10 cellular contexts compared by ENCODE assay signal in genomic region chr3:42051384-42052131, GRCh38. TPM values are rescaled to one million over a fixed set of nuclear protein-coding genes. Genes with fewer than 3 reads are reported as not detected.
DNase-seq lines count a peak whose midpoint lies in the region; ATAC-seq and TF ChIP-seq lines count a peak whose summit lies in the region.
"Had no signal": no experiment of that assay in that cellular context is flagged by ENCODE, and none has a peak within 500 bp of the region (broad histone marks: within the 10 kb centered on the region; RNA-seq: fewer than 3 reads in every experiment).

No MANE protein-coding gene starts in this region.

- no peaks in the 10 kb centered on the region for H3K27me3 ChIP-seq in HAP-1 (ENCODE audit: low read depth)

- CTCF ChIA-PET in activated naive CD4-positive, alpha-beta T cell treated with anti-CD3 and anti-CD28 coated beads, Interleukin-2, amount 10 ng/mL, durations not matched to agents 7 days and 5 days (lab: Charles Lee): no interaction called here

- H3K4me1 ChIP-seq in HAP-1: peaks cover 40% of the 10 kb centered on the region

- peak; percentile 47 for ATAC-seq in GM18502 (IDR thresholded peaks at IDR 0.05; ENCODE audit: poor library complexity, unreplicated experiment)
- ATAC-seq in HG02870 (IDR thresholded peaks at IDR 0.05; ENCODE audit: unreplicated experiment): peak; percentile 29

- DNase-seq in coronary artery (ENCODE audit: low spot score): no peak
- no peak for DNase-seq in neural crest cell (ENCODE audit: low read depth, low spot score)
- no peak for DNase-seq in SHP77 treated with DMSO at 0.1 percent for 48 hours (lab: John Stamatoyannopoulos, UW)
- no peak for DNase-seq in NCI-H526 (lab: John Stamatoyannopoulos, UW)
- DNase-seq in activated naive CD4-positive, alpha-beta T cell treated with anti-CD3 and anti-CD28 coated beads, Interleukin-2, amount 10 ng/mL, durations not matched to agents 7 days and 5 days: no peak
- DNase-seq in HAP-1 (ENCODE audit: low spot score in 2 of 2): no peak
- DNase-seq: effector CD4-positive, alpha-beta T cell; NCI-H1694 treated with DMSO at 0.1 percent for 48 hours had no signal

- H3K27me3 Mint-ChIP-seq in neural crest cell (ENCODE audit: low read depth): no peaks in the 10 kb centered on the region
- H3K27me3 Mint-ChIP-seq in activated naive CD4-positive, alpha-beta T cell treated with anti-CD3 and anti-CD28 coated beads, Interleukin-2, amount 10 ng/mL, durations not matched to agents 7 days and 5 days: no peaks in the 10 kb centered on the region

- H3K4me3 Mint-ChIP-seq in neural crest cell: peak overlapping the region; percentile 75
- no peak overlapping the region for H3K4me3 Mint-ChIP-seq in activated naive CD4-positive, alpha-beta T cell treated with anti-CD3 and anti-CD28 coated beads, Interleukin-2, amount 10 ng/mL, durations not matched to agents 7 days and 5 days

- H3K36me3 Mint-ChIP-seq in neural crest cell (ENCODE audit: low read depth): no peaks in the 10 kb centered on the region
- H3K36me3 Mint-ChIP-seq in activated naive CD4-positive, alpha-beta T cell treated with anti-CD3 and anti-CD28 coated beads, Interleukin-2, amount 10 ng/mL, durations not matched to agents 7 days and 5 days: no peaks in the 10 kb centered on the region

- no peaks in the 10 kb centered on the region for H3K9me3 ChIP-seq in HAP-1

- H3K36me3 ChIP-seq in HAP-1 (replicated peaks): no peaks in the 10 kb centered on the region

- peak overlapping the region; percentile 74 to 85 for H3K27ac ChIP-seq in coronary artery

- H3K27ac Mint-ChIP-seq in neural crest cell (ENCODE audit: unreplicated experiment): peak overlapping the region; percentile 95
- no peak overlapping the region for H3K27ac Mint-ChIP-seq in activated naive CD4-positive, alpha-beta T cell treated with anti-CD3 and anti-CD28 coated beads, Interleukin-2, amount 10 ng/mL, durations not matched to agents 7 days and 5 days

- no peak overlapping the region for H3K4me3 ChIP-seq in coronary artery
- no peak overlapping the region for H3K4me3 ChIP-seq in HAP-1

- no peaks in the 10 kb centered on the region for H3K9me3 Mint-ChIP-seq in neural crest cell
- H3K9me3 Mint-ChIP-seq in activated naive CD4-positive, alpha-beta T cell treated with anti-CD3 and anti-CD28 coated beads, Interleukin-2, amount 10 ng/mL, durations not matched to agents 7 days and 5 days: no peaks in the 10 kb centered on the region

- TF ChIP-seq CTCF in coronary artery (IDR thresholded peaks at IDR 0.05) (no peak), neural crest cell (conservative IDR thresholded peaks at IDR 0.05) (no peak)

- in situ Hi-C loops in HAP-1 (cut with MboI; ENCODE audit: low sequenced_read_pairs): no loop called here

- peaks cover 63% of the 10 kb centered on the region for H3K4me1 Mint-ChIP-seq in neural crest cell
- H3K4me1 Mint-ChIP-seq in activated naive CD4-positive, alpha-beta T cell treated with anti-CD3 and anti-CD28 coated beads, Interleukin-2, amount 10 ng/mL, durations not matched to agents 7 days and 5 days: peaks cover 20% of the 10 kb centered on the region

RNA-seq across cellular contexts. Expression of gene TRAK1, which starts 39.6 kb away (rescaled TPM):
- 41.0 and 42.6 TPM in 2 replicates for total RNA-seq in neural crest cell
